In the genomic region with DNA sequence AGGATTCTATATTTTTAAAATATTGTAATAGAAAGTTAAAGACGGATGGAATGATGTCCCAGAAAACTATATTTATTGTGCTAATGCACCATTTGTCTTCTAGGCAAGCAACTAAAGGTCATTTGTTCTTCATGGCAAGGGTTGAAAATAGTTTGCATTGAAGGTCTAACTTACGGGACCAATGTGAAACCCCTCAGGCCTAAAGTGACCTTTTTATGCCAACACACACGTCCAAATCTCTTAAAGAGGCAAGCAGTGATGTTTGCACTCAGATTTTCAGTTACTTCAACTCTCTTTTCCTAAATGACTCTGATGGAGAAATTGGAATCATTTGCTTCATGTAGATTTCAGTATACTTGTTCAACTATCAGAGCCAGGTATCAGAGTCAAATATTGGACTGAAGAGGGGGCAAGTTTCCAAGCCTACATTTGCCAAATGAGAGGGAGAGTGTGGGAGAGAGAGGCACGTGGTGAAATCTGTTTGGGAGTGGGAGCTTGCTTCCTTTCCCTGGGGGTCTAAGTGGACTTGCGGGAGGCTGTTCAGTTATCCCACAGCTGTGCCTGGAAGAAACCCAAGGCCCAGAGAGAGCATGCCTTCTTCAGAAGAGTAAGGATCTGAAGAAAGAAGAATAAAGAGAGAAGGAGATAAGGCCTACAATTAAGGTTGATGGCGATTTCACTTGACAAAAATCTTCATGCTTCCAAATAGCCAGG, we compare ENCODE assay signal across 17 cellular contexts.
DNase-seq lines count a peak whose midpoint lies in the region; ATAC-seq and TF ChIP-seq lines count a peak whose summit lies in the region.
"Had no signal": no experiment of that assay in that cellular context is flagged by ENCODE, and none has a peak within 500 bp of the region (broad histone marks: within the 10 kb centered on the region; RNA-seq: fewer than 3 reads in every experiment).

No MANE protein-coding gene starts in this region.

- peak; percentile 63 for ATAC-seq in left ventricle myocardium superior
- peak; percentile 67 for ATAC-seq in left lobe of liver
- no peak for ATAC-seq in left lung
- ATAC-seq: CD8-positive, alpha-beta T cell; GM12878 had no signal

- in situ Hi-C loops in SK-MEL-5 (cut with HindIII; ENCODE audit: low pct_unique_long_range_greater_than_20kb, low sequenced_read_pairs): no loop called here

- H3K9me3 ChIP-seq in left ventricle myocardium inferior (replicated peaks) (no peaks in the 10 kb centered on the region), tibial artery (no peaks in the 10 kb centered on the region), left lung (no peaks in the 10 kb centered on the region)
- H3K9me3 ChIP-seq: BLaER1 treated with 17β-estradiol and CSF1 and Interleukin-3, amounts not matched to agents 10 nM and 100 nM had no signal

- no peaks in the 10 kb centered on the region for H3K36me3 ChIP-seq in left ventricle myocardium inferior
- H3K36me3 ChIP-seq in tibial artery: no peaks in the 10 kb centered on the region
- no peaks in the 10 kb centered on the region for H3K36me3 ChIP-seq in left lung
- H3K36me3 ChIP-seq: BLaER1 treated with 17β-estradiol and CSF1 and Interleukin-3, amounts not matched to agents 10 nM and 100 nM had no signal

- peaks cover 6% of the 10 kb centered on the region for H3K4me1 ChIP-seq in left ventricle myocardium inferior
- H3K4me1 ChIP-seq in tibial artery: peaks cover 0 to 54% (median 20%) of the 10 kb centered on the region in 4 donors
- no peaks in the 10 kb centered on the region for H3K4me1 ChIP-seq in left lung

- intact Hi-C loops in left ventricle myocardium superior (cut with micrococcal nuclease) (no loop called here), left ventricle myocardium inferior (cut with micrococcal nuclease) (no loop called here), tibial artery (cut with DNase I; ENCODE audit: low total_unique reads) (no loop called here), left lung (cut with DNase I) (no loop called here)

- H3K27ac ChIP-seq in left ventricle myocardium inferior (replicated peaks) (no peak overlapping the region), tibial artery (peak overlapping the region; percentile 45 to 63), left lung (no peak overlapping the region)
- H3K27ac ChIP-seq: BLaER1 treated with 17β-estradiol and CSF1 and Interleukin-3, amounts not matched to agents 10 nM and 100 nM had no signal

- H3K4me3 ChIP-seq in left ventricle myocardium inferior (no peak overlapping the region), tibial artery (no peak overlapping the region), left lung (no peak overlapping the region)
- H3K4me3 ChIP-seq: BLaER1 treated with 17β-estradiol and CSF1 and Interleukin-3, amounts not matched to agents 10 nM and 100 nM; GM12878 had no signal

- DNase-seq in left ventricle myocardium superior (no peak), left ventricle myocardium inferior (no peak), SK-MEL-5 (ENCODE audit: low read depth, low spot score) (peak; percentile 88), left lobe of liver (ENCODE audit: low spot score) (no peak), tibial artery (no peak), NCI-H1048 (lab: John Stamatoyannopoulos, UW) (no peak), left lung (no peak), NCI-H2107 (lab: John Stamatoyannopoulos, UW) (no peak)
- DNase-seq: Calu3; CD8-positive, alpha-beta T cell; DMS 273 treated with DMSO at 0.1 percent for 48 hours; DMS53; DND-41; EL; H9 had no signal

- TF ChIP-seq CTCF in left ventricle myocardium inferior (IDR thresholded peaks at IDR 0.05; ENCODE audit: borderline replicate concordance) (no peak), tibial artery (IDR thresholded peaks at IDR 0.05) (no peak), left lung (IDR thresholded peaks at IDR 0.05) (no peak)

- no peaks in the 10 kb centered on the region for H3K27me3 ChIP-seq in left ventricle myocardium inferior (ENCODE audit: low read depth)
- H3K27me3 ChIP-seq in tibial artery: no peaks in the 10 kb centered on the region
- H3K27me3 ChIP-seq in left lung: no peaks in the 10 kb centered on the region
- H3K27me3 ChIP-seq: BLaER1 treated with 17β-estradiol and CSF1 and Interleukin-3, amounts not matched to agents 10 nM and 100 nM had no signal

Comparison
In these comparisons a context has a peak if more than half of its experiments do, and no peak if none do; other contexts are left out.
1. H3K27ac ChIP-seq: peak in tibial artery (2 of 2); none in left ventricle myocardium inferior (single experiment) and left lung (0 of 2).